ENCODE assay signal across 24 cellular contexts in genomic region chr11:71371674-71372069, GRCh38.
"Had no signal": no experiment of that assay in that cellular context is flagged by ENCODE, and none has a peak within 500 bp of the region (broad histone marks: within the 10 kb centered on the region; RNA-seq: fewer than 3 reads in every experiment).

No MANE protein-coding gene starts in this region.

- H3K36me3 ChIP-seq: brain microvascular endothelial cell, cardiac muscle cell had no signal

- ATAC-seq: activated CD8-positive, alpha-beta memory T cell treated with anti-CD3 and anti-CD28 coated beads, Interleukin-2, amount 10 ng/mL, durations not matched to agents 7 days and 5 days had no signal

- H3K27ac ChIP-seq: brain microvascular endothelial cell, cardiac muscle cell had no signal

- H3K4me3 ChIP-seq: cardiac muscle cell had no signal

- H3K27ac Mint-ChIP-seq: activated CD4-positive, alpha-beta T cell treated with anti-CD3 and anti-CD28 coated beads, Interleukin-2, amount 10 ng/mL, durations not matched to agents 24 days and 14 days; activated CD8-positive, alpha-beta memory T cell treated with anti-CD3 and anti-CD28 coated beads, Interleukin-2, amount 10 ng/mL, durations not matched to agents 7 days and 5 days; activated naive CD4-positive, alpha-beta T cell treated with anti-CD3 and anti-CD28 coated beads, Interleukin-2, amount 50 U/mL, for 24 hours; activated T-cell treated with anti-CD3 and anti-CD28 coated beads, Interleukin-2, amount 50 U/mL, for 24 hours; activated T-helper 1 cell treated with anti-CD3 and anti-CD28 coated beads, Interleukin-12 subunit alpha, Interleukin-12 subunit beta, Interleukin-2, Interleukin-4 antibody, amounts not matched to agents 30 ng/mL and 10 ng/mL and 1 ng/mL, durations not matched to agents 14 hours and 24 hours and 36 hours; T-helper 1 cell treated with Interleukin-12 subunit alpha and Interleukin-12 subunit beta and Interleukin-4 antibody, amounts not matched to agents 30 μg/mL and 1 μg/mL, for 36 hours had no signal

- H3K9me3 Mint-ChIP-seq: activated CD4-positive, alpha-beta T cell treated with anti-CD3 and anti-CD28 coated beads, Interleukin-2, amount 10 ng/mL, durations not matched to agents 24 days and 14 days; activated T-cell treated with anti-CD3 and anti-CD28 coated beads, Interleukin-2, amount 50 U/mL, for 24 hours; activated T-helper 1 cell treated with anti-CD3 and anti-CD28 coated beads, Interleukin-12 subunit alpha, Interleukin-12 subunit beta, Interleukin-2, Interleukin-4 antibody, amounts not matched to agents 30 ng/mL and 10 ng/mL and 1 ng/mL, durations not matched to agents 14 hours and 24 hours and 36 hours; T-helper 1 cell treated with Interleukin-12 subunit alpha and Interleukin-12 subunit beta and Interleukin-4 antibody, amounts not matched to agents 30 μg/mL and 1 μg/mL, for 36 hours had no signal

- DNase-seq: activated B cell treated with CpG ODN at 0.5 μM for 24 hours; activated CD4-positive, alpha-beta T cell treated with anti-CD3 and anti-CD28 coated beads for 1 hour; activated CD4-positive, alpha-beta T cell treated with anti-CD3 and anti-CD28 coated beads, Interleukin-2, amount 10 ng/mL, durations not matched to agents 24 days and 14 days; activated CD4-positive, alpha-beta T cell treated with anti-CD3 and anti-CD28 coated beads, Interleukin-2, amount 50 U/mL, for 48 hours; activated CD8-positive, alpha-beta memory T cell treated with anti-CD3 and anti-CD28 coated beads, Interleukin-2, amount 10 ng/mL, durations not matched to agents 7 days and 5 days; activated effector memory CD4-positive, alpha-beta T cell treated with Interleukin-2 at 50 U/mL for 16 hours; activated naive CD4-positive, alpha-beta T cell; activated T-cell treated with anti-CD3 and anti-CD28 coated beads, Interleukin-2, amount 50 U/mL, for 24 hours; brain microvascular endothelial cell; cerebellar nuclear complex; KG1; NCI-H1048; NCI-H2029; NCI-H2107; NCI-H2171 treated with DMSO at 0.1 percent for 48 hours; NCI-H226; NCI-H526 treated with DMSO at 0.1 percent for 48 hours; NCI-H82; NK-92 treated with Interleukin-12 subunit alpha and Interleukin-12 subunit beta, amount 100 ng/mL, for 24 hours; SHP77 treated with DMSO at 0.1 percent for 48 hours had no signal

- H3K4me1 Mint-ChIP-seq: activated CD4-positive, alpha-beta T cell treated with anti-CD3 and anti-CD28 coated beads, Interleukin-2, amount 10 ng/mL, durations not matched to agents 24 days and 14 days; activated CD8-positive, alpha-beta memory T cell treated with anti-CD3 and anti-CD28 coated beads, Interleukin-2, amount 10 ng/mL, durations not matched to agents 7 days and 5 days; activated naive CD4-positive, alpha-beta T cell treated with anti-CD3 and anti-CD28 coated beads, Interleukin-2, amount 50 U/mL, for 24 hours had no signal

- H3K36me3 Mint-ChIP-seq: activated CD8-positive, alpha-beta memory T cell treated with anti-CD3 and anti-CD28 coated beads, Interleukin-2, amount 10 ng/mL, durations not matched to agents 7 days and 5 days; activated naive CD4-positive, alpha-beta T cell treated with anti-CD3 and anti-CD28 coated beads, Interleukin-2, amount 50 U/mL, for 24 hours had no signal

- H3K4me3 Mint-ChIP-seq: activated B cell treated with CpG ODN at 0.5 μM for 24 hours; activated CD4-positive, alpha-beta T cell treated with anti-CD3 and anti-CD28 coated beads, Interleukin-2, amount 10 ng/mL, durations not matched to agents 24 days and 14 days; activated CD8-positive, alpha-beta memory T cell treated with anti-CD3 and anti-CD28 coated beads, Interleukin-2, amount 10 ng/mL, durations not matched to agents 7 days and 5 days; activated naive CD4-positive, alpha-beta T cell treated with anti-CD3 and anti-CD28 coated beads, Interleukin-2, amount 50 U/mL, for 24 hours; activated T-cell treated with anti-CD3 and anti-CD28 coated beads, Interleukin-2, amount 50 U/mL, for 24 hours; activated T-helper 1 cell treated with anti-CD3 and anti-CD28 coated beads, Interleukin-12 subunit alpha, Interleukin-12 subunit beta, Interleukin-2, Interleukin-4 antibody, amounts not matched to agents 30 ng/mL and 10 ng/mL and 1 ng/mL, durations not matched to agents 14 hours and 24 hours and 36 hours; T-helper 1 cell treated with Interleukin-12 subunit alpha and Interleukin-12 subunit beta and Interleukin-4 antibody, amounts not matched to agents 30 μg/mL and 1 μg/mL, for 36 hours had no signal

- H3K27me3 ChIP-seq: brain microvascular endothelial cell, cardiac muscle cell had no signal
